Comparison of ENCODE assay signal across 2 cellular contexts in the genomic region with DNA sequence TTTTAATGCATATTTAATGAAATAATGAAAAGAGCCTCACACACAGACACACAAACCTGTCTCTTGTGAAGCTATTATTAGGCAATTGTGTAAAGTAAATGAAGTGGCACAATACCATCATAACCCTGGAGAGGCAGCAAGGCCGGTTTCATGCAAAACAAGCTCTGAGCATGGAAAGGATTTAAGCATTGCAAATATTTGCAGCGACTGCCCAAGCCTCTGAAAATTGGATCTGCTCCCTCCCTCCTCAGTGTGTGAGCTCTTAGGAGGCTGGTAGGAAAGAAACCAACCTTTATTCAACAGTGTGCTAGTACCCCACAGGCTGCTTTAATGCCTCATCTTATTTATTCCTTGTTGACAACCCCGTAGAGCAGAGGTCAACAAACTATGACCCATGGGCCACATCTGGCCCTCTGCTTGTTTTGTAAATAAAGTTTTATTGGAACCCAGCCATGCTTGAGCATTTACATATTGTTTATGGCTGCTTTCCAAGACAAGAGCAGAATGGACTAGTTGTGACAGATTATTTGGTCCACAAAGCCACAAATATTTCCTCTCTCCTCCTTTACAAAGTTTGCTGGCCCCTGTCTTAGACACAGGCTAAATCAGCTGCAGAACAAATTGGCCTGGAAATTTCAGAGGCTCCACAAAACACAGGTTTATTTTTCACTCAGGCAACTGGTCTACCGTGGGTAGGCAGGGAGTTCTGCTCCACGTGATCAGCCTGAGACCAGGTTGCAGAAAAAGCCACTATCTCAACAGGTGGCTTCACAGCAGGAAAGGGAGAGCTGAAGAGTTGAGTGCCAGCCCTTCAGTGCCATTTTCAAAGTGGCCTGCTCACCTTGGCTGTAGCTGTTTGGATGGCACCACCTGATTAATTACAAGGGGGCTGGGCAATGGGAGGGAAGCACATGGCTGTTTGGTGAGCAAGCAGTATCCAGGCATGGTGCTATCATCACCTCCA.
A peak's percentile ranks its signal among the peaks of the same experiment; 100 is the strongest.
TF ChIP-seq lines count a peak whose summit lies in the region.

No MANE protein-coding gene starts in this region.

TF ChIP-seq in HEK293, 187 proteins besides CTCF, POLR2A, EP300 and RAD21:
- TF ChIP-seq SCRT1 (tag by site-specific recombination; IDR thresholded peaks at IDR 0.05; ENCODE audit: borderline replicate concordance) (peak; percentile 80), SCRT2 (tag by site-specific recombination; IDR thresholded peaks at IDR 0.05) (peak; percentile 92), ZNF274 (IDR thresholded peaks at IDR 0.05; ENCODE audit: low read length) (no peak), ZNF274 (tag by site-specific recombination; IDR thresholded peaks at IDR 0.05; ENCODE audit: borderline replicate concordance) (no peak), ZIC2 (tag by site-specific recombination; IDR thresholded peaks at IDR 0.05) (peak; percentile 34; the same call in 1 of the 2 replicates), ZBTB17 (tag by site-specific recombination; IDR thresholded peaks at IDR 0.05) (0 out of 2 replicates have a peak, but pooled peaks have one; percentile 10)
TF ChIP-seq in HEK293: peak in this region for 4.

TF ChIP-seq in HepG2, 621 proteins besides CTCF, POLR2A, EP300 and RAD21:
- TF ChIP-seq ARNT (IDR thresholded peaks at IDR 0.05) (no peak), ZNF724P (CRISPR knock-in tag; IDR thresholded peaks at IDR 0.05; ENCODE audit: borderline replicate concordance) (no peak)
- TF ChIP-seq, protein P1, sequence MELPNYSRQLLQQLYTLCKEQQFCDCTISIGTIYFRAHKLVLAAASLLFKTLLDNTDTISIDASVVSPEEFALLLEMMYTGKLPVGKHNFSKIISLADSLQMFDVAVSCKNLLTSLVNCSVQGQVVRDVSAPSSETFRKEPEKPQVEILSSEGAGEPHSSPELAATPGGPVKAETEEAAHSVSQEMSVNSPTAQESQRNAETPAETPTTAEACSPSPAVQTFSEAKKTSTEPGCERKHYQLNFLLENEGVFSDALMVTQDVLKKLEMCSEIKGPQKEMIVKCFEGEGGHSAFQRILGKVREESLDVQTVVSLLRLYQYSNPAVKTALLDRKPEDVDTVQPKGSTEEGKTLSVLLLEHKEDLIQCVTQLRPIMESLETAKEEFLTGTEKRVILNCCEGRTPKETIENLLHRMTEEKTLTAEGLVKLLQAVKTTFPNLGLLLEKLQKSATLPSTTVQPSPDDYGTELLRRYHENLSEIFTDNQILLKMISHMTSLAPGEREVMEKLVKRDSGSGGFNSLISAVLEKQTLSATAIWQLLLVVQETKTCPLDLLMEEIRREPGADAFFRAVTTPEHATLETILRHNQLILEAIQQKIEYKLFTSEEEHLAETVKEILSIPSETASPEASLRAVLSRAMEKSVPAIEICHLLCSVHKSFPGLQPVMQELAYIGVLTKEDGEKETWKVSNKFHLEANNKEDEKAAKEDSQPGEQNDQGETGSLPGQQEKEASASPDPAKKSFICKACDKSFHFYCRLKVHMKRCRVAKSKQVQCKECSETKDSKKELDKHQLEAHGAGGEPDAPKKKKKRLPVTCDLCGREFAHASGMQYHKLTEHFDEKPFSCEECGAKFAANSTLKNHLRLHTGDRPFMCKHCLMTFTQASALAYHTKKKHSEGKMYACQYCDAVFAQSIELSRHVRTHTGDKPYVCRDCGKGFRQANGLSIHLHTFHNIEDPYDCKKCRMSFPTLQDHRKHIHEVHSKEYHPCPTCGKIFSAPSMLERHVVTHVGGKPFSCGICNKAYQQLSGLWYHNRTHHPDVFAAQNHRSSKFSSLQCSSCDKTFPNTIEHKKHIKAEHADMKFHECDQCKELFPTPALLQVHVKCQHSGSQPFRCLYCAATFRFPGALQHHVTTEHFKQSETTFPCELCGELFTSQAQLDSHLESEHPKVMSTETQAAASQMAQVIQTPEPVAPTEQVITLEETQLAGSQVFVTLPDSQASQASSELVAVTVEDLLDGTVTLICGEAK (IDR thresholded peaks at IDR 0.05) = peak; percentile 61
- TF ChIP-seq, protein P1 (CRISPR knock-in tag; IDR thresholded peaks at IDR 0.05) = peak; percentile 95
- TF ChIP-seq, protein P2, sequence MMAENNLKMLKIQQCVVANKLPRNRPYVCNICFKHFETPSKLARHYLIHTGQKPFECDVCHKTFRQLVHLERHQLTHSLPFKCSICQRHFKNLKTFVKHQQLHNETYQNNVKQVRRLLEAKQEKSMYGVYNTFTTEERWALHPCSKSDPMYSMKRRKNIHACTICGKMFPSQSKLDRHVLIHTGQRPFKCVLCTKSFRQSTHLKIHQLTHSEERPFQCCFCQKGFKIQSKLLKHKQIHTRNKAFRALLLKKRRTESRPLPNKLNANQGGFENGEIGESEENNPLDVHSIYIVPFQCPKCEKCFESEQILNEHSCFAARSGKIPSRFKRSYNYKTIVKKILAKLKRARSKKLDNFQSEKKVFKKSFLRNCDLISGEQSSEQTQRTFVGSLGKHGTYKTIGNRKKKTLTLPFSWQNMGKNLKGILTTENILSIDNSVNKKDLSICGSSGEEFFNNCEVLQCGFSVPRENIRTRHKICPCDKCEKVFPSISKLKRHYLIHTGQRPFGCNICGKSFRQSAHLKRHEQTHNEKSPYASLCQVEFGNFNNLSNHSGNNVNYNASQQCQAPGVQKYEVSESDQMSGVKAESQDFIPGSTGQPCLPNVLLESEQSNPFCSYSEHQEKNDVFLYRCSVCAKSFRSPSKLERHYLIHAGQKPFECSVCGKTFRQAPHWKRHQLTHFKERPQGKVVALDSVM (CRISPR knock-in tag; IDR thresholded peaks at IDR 0.05) = no peak
